Comparison of ENCODE assay signal across 2 cellular contexts in the genomic region with DNA sequence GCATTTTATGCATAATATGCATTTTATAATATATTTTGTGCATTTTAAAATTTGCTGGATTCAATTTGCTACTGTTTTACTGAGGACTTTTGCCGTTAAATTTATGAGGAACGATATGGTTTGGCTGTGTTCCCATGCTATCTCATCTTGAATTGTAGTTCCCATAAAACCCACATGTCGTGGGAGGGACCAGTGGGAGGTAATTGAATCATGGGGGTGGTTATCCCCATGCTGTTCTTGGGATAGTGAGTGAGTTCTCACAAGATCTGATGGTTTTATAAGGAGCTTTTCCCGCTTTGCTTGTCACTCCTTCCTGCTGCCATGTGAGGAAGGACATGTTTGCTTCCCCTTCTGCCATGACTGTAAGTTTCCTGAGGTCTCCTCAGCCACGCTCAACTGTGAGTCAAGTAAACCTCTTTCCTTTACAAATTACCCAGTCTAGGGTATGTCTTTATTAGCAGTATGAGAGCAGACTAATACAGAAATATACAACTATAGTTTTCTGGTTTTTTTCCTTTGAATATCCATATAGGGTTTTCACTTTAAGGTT.
TF ChIP-seq lines count a peak whose summit lies in the region.

No MANE protein-coding gene starts in this region.

TF ChIP-seq in A549, 52 proteins besides CTCF, POLR2A, EP300 and RAD21:
- TF ChIP-seq, protein P1, sequence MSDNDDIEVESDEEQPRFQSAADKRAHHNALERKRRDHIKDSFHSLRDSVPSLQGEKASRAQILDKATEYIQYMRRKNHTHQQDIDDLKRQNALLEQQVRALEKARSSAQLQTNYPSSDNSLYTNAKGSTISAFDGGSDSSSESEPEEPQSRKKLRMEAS (IDR thresholded peaks at IDR 0.05): no peak
- peak; percentile 7 for TF ChIP-seq MAFK (IDR thresholded peaks at IDR 0.05; ENCODE audit: partially characterized antibody)
TF ChIP-seq in A549: peak in this region for 1.

TF ChIP-seq in K562, 482 proteins besides CTCF, POLR2A, EP300 and RAD21 (continued from another document):
- TF ChIP-seq, protein P2, sequence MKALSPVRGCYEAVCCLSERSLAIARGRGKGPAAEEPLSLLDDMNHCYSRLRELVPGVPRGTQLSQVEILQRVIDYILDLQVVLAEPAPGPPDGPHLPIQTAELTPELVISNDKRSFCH (CRISPR knock-in tag; IDR thresholded peaks at IDR 0.05): no peak
- TF ChIP-seq, protein P2 (tag; IDR thresholded peaks at IDR 0.05): no peak
- TF ChIP-seq ZKSCAN3 (CRISPR knock-in tag; IDR thresholded peaks at IDR 0.05) (no peak), NFIC (IDR thresholded peaks at IDR 0.05) (peak; percentile 71), MAFF (IDR thresholded peaks at IDR 0.05; ENCODE audit: low read length) (0 out of 2 replicates have a peak, but pooled peaks have one; percentile 5), EGR1 (conservative IDR thresholded peaks at IDR 0.05) (peak; percentile 65), ZNF766 (CRISPR knock-in tag; conservative IDR thresholded peaks at IDR 0.05) (0 out of 2 replicates have a peak, but pooled peaks have one; percentile 30), CBX5 (IDR thresholded peaks at IDR 0.05; ENCODE audit: borderline replicate concordance, low read depth) (0 out of 2 replicates have a peak, but pooled peaks have one; percentile 36), TSC22D4 (tag; IDR thresholded peaks at IDR 0.05) (no peak), ZNF324 (CRISPR knock-in tag; IDR thresholded peaks at IDR 0.05) (no peak), SIN3A (IDR thresholded peaks at IDR 0.05; ENCODE audit: borderline replicate concordance in 2 of 2, control insufficient read depth in 1 of 2, low read depth in 2 of 2, low read length in 2 of 2) (no peak), NCOA6 (IDR thresholded peaks at IDR 0.05) (no peak), STAT5B (CRISPR knock-in tag; IDR thresholded peaks at IDR 0.05) (no peak), CAMTA2 (CRISPR knock-in tag; conservative IDR thresholded peaks at IDR 0.05) (no peak), XRCC4 (IDR thresholded peaks at IDR 0.05; ENCODE audit: extremely low read depth, insufficient read depth, insufficient read length) (no peak), MEIS2 (IDR thresholded peaks at IDR 0.05; ENCODE audit: partially characterized antibody) (no peak), TRIM24 (IDR thresholded peaks at IDR 0.05) (peak; percentile 52 to 72; a peak in 3 of 4 replicates), ZNF316 (IDR thresholded peaks at IDR 0.05) (0 out of 2 replicates have a peak, but pooled peaks have one; percentile 34), CBFA2T3 (IDR thresholded peaks at IDR 0.05) (peak; percentile 12; the same call in 1 of the 2 replicates), RFX5 (IDR thresholded peaks at IDR 0.05; ENCODE audit: low read depth, low read length) (no peak), CBX3 (IDR thresholded peaks at IDR 0.05; ENCODE audit: borderline replicate concordance in 1 of 2, low read length in 2 of 2) (peak in 1 of 2 experiments; percentile 66; a peak in 1 of 3 replicates), CC2D1A (IDR thresholded peaks at IDR 0.05) (no peak), TRIM28 (IDR thresholded peaks at IDR 0.05) (peak; percentile 75; the same call in 1 of the 2 replicates)
- TF ChIP-seq, protein P3, sequence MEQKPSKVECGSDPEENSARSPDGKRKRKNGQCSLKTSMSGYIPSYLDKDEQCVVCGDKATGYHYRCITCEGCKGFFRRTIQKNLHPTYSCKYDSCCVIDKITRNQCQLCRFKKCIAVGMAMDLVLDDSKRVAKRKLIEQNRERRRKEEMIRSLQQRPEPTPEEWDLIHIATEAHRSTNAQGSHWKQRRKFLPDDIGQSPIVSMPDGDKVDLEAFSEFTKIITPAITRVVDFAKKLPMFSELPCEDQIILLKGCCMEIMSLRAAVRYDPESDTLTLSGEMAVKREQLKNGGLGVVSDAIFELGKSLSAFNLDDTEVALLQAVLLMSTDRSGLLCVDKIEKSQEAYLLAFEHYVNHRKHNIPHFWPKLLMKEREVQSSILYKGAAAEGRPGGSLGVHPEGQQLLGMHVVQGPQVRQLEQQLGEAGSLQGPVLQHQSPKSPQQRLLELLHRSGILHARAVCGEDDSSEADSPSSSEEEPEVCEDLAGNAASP (IDR thresholded peaks at IDR 0.05): no peak
- TF ChIP-seq, protein P4, sequence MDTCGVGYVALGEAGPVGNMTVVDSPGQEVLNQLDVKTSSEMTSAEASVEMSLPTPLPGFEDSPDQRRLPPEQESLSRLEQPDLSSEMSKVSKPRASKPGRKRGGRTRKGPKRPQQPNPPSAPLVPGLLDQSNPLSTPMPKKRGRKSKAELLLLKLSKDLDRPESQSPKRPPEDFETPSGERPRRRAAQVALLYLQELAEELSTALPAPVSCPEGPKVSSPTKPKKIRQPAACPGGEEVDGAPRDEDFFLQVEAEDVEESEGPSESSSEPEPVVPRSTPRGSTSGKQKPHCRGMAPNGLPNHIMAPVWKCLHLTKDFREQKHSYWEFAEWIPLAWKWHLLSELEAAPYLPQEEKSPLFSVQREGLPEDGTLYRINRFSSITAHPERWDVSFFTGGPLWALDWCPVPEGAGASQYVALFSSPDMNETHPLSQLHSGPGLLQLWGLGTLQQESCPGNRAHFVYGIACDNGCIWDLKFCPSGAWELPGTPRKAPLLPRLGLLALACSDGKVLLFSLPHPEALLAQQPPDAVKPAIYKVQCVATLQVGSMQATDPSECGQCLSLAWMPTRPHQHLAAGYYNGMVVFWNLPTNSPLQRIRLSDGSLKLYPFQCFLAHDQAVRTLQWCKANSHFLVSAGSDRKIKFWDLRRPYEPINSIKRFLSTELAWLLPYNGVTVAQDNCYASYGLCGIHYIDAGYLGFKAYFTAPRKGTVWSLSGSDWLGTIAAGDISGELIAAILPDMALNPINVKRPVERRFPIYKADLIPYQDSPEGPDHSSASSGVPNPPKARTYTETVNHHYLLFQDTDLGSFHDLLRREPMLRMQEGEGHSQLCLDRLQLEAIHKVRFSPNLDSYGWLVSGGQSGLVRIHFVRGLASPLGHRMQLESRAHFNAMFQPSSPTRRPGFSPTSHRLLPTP (IDR thresholded peaks at IDR 0.05; ENCODE audit: borderline replicate concordance, extremely low read depth, insufficient read length): no peak
- TF ChIP-seq, protein P5, sequence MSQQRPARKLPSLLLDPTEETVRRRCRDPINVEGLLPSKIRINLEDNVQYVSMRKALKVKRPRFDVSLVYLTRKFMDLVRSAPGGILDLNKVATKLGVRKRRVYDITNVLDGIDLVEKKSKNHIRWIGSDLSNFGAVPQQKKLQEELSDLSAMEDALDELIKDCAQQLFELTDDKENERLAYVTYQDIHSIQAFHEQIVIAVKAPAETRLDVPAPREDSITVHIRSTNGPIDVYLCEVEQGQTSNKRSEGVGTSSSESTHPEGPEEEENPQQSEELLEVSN (IDR thresholded peaks at IDR 0.05; ENCODE audit: borderline replicate concordance in 1 of 2, extremely low read depth in 1 of 2, insufficient read depth in 1 of 2, insufficient read length in 1 of 2, low read depth in 1 of 2, low read length in 1 of 2, poor library complexity in 1 of 2, severe bottlenecking in 1 of 2): no peak
- TF ChIP-seq, protein P6, sequence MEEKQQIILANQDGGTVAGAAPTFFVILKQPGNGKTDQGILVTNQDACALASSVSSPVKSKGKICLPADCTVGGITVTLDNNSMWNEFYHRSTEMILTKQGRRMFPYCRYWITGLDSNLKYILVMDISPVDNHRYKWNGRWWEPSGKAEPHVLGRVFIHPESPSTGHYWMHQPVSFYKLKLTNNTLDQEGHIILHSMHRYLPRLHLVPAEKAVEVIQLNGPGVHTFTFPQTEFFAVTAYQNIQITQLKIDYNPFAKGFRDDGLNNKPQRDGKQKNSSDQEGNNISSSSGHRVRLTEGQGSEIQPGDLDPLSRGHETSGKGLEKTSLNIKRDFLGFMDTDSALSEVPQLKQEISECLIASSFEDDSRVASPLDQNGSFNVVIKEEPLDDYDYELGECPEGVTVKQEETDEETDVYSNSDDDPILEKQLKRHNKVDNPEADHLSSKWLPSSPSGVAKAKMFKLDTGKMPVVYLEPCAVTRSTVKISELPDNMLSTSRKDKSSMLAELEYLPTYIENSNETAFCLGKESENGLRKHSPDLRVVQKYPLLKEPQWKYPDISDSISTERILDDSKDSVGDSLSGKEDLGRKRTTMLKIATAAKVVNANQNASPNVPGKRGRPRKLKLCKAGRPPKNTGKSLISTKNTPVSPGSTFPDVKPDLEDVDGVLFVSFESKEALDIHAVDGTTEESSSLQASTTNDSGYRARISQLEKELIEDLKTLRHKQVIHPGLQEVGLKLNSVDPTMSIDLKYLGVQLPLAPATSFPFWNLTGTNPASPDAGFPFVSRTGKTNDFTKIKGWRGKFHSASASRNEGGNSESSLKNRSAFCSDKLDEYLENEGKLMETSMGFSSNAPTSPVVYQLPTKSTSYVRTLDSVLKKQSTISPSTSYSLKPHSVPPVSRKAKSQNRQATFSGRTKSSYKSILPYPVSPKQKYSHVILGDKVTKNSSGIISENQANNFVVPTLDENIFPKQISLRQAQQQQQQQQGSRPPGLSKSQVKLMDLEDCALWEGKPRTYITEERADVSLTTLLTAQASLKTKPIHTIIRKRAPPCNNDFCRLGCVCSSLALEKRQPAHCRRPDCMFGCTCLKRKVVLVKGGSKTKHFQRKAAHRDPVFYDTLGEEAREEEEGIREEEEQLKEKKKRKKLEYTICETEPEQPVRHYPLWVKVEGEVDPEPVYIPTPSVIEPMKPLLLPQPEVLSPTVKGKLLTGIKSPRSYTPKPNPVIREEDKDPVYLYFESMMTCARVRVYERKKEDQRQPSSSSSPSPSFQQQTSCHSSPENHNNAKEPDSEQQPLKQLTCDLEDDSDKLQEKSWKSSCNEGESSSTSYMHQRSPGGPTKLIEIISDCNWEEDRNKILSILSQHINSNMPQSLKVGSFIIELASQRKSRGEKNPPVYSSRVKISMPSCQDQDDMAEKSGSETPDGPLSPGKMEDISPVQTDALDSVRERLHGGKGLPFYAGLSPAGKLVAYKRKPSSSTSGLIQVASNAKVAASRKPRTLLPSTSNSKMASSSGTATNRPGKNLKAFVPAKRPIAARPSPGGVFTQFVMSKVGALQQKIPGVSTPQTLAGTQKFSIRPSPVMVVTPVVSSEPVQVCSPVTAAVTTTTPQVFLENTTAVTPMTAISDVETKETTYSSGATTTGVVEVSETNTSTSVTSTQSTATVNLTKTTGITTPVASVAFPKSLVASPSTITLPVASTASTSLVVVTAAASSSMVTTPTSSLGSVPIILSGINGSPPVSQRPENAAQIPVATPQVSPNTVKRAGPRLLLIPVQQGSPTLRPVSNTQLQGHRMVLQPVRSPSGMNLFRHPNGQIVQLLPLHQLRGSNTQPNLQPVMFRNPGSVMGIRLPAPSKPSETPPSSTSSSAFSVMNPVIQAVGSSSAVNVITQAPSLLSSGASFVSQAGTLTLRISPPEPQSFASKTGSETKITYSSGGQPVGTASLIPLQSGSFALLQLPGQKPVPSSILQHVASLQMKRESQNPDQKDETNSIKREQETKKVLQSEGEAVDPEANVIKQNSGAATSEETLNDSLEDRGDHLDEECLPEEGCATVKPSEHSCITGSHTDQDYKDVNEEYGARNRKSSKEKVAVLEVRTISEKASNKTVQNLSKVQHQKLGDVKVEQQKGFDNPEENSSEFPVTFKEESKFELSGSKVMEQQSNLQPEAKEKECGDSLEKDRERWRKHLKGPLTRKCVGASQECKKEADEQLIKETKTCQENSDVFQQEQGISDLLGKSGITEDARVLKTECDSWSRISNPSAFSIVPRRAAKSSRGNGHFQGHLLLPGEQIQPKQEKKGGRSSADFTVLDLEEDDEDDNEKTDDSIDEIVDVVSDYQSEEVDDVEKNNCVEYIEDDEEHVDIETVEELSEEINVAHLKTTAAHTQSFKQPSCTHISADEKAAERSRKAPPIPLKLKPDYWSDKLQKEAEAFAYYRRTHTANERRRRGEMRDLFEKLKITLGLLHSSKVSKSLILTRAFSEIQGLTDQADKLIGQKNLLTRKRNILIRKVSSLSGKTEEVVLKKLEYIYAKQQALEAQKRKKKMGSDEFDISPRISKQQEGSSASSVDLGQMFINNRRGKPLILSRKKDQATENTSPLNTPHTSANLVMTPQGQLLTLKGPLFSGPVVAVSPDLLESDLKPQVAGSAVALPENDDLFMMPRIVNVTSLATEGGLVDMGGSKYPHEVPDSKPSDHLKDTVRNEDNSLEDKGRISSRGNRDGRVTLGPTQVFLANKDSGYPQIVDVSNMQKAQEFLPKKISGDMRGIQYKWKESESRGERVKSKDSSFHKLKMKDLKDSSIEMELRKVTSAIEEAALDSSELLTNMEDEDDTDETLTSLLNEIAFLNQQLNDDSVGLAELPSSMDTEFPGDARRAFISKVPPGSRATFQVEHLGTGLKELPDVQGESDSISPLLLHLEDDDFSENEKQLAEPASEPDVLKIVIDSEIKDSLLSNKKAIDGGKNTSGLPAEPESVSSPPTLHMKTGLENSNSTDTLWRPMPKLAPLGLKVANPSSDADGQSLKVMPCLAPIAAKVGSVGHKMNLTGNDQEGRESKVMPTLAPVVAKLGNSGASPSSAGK (IDR thresholded peaks at IDR 0.05): no peak
- TF ChIP-seq, protein P7, sequence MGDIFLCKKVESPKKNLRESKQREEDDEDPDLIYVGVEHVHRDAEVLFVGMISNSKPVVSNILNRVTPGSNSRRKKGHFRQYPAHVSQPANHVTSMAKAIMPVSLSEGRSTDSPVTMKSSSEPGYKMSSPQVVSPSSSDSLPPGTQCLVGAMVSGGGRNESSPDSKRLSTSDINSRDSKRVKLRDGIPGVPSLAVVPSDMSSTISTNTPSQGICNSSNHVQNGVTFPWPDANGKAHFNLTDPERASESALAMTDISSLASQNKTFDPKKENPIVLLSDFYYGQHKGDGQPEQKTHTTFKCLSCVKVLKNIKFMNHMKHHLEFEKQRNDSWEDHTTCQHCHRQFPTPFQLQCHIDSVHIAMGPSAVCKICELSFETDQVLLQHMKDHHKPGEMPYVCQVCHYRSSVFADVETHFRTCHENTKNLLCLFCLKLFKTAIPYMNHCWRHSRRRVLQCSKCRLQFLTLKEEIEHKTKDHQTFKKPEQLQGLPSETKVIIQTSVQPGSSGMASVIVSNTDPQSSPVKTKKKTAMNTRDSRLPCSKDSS (IDR thresholded peaks at IDR 0.05; ENCODE audit: low read depth, partially characterized antibody): peak; percentile 23
- TF ChIP-seq, protein P8, sequence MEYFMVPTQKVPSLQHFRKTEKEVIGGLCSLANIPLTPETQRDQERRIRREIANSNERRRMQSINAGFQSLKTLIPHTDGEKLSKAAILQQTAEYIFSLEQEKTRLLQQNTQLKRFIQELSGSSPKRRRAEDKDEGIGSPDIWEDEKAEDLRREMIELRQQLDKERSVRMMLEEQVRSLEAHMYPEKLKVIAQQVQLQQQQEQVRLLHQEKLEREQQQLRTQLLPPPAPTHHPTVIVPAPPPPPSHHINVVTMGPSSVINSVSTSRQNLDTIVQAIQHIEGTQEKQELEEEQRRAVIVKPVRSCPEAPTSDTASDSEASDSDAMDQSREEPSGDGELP (CRISPR knock-in tag; IDR thresholded peaks at IDR 0.05; ENCODE audit: borderline replicate concordance): no peak
